ENCODE assay signal across 8 cellular contexts in the genomic region with DNA sequence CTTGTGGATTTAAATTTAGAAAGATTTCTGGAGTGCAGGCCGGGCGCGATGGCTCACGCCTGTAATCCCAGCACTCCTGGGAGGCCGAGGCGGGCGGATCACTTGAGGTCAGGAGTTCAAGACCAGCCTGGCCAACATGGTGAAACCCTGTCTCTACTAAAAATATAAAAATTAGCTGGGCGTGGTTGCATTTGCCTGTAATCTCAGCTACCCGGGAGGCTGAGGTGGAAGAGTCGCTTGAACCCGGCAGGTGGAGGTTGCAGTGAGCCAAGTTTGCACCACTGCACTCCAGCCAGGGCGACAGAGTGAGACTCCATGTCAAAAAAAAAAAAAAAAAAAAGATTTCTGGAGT. TPM values are rescaled to one million over a fixed set of nuclear protein-coding genes. Genes with fewer than 3 reads are reported as not detected.
DNase-seq lines count a peak whose midpoint lies in the region; ATAC-seq and TF ChIP-seq lines count a peak whose summit lies in the region.
"Not testable (repeated sequence)": the region's sequence is repeated elsewhere in the genome, so short reads cannot be mapped to it uniquely, and the experiment has no call there.

No MANE protein-coding gene starts in this region.

- H3K4me1 Mint-ChIP-seq in activated naive CD8-positive, alpha-beta T cell (ENCODE audit: low read depth) = peaks cover 52% of the 10 kb centered on the region
- peaks cover 46 to 55% of the 10 kb centered on the region in 2 donors for H3K4me1 Mint-ChIP-seq in natural killer cell treated with Interleukin-12 subunit alpha and Interleukin-12 subunit beta and Interleukin-15 and Interleukin-18, amount 100 ng/mL, for 72 hours (ENCODE audit: low read depth in 2 of 2)
- peaks cover 59% of the 10 kb centered on the region for H3K4me1 Mint-ChIP-seq in stimulated activated effector memory CD8-positive, alpha-beta T cell treated with anti-CD3 and anti-CD28 coated beads, Interleukin-12 subunit alpha, Interleukin-12 subunit beta, amount 100 ng/mL, for 72 hours

- H3K27ac ChIP-seq in SK-N-MC; iPS-18a (ENCODE audit: low read length): not testable (repeated sequence)

- H3K36me3 Mint-ChIP-seq in activated naive CD8-positive, alpha-beta T cell = peaks cover 10% of the 10 kb centered on the region
- peaks cover 23% of the 10 kb centered on the region for H3K36me3 Mint-ChIP-seq in natural killer cell treated with Interleukin-12 subunit alpha and Interleukin-12 subunit beta and Interleukin-15 and Interleukin-18, amount 100 ng/mL, for 72 hours
- H3K36me3 Mint-ChIP-seq in stimulated activated effector memory CD8-positive, alpha-beta T cell treated with anti-CD3 and anti-CD28 coated beads, Interleukin-12 subunit alpha, Interleukin-12 subunit beta, amount 100 ng/mL, for 72 hours = peaks cover 47% of the 10 kb centered on the region

- H3K4me3 ChIP-seq in AG10803 (ENCODE audit: low read length) (peak overlapping the region; percentile 85), HFF-Myc (replicated peaks; ENCODE audit: low read depth, low read length) (peak overlapping the region; percentile 95), SK-N-MC (peak overlapping the region; percentile 82), endocrine pancreas (ENCODE audit: control insufficient read depth, insufficient read depth, low read length) (peak overlapping the region; percentile 69), iPS-18a (ENCODE audit: low read length) (peak overlapping the region; percentile 84)

- not testable (repeated sequence) for DNase-seq in AG10803 (ENCODE audit: low read depth); HFF-Myc (ENCODE audit: extremely low read depth, low read depth); SK-N-MC (ENCODE audit: low read depth, low spot score); natural killer cell treated with Interleukin-12 subunit alpha and Interleukin-12 subunit beta and Interleukin-15 and Interleukin-18, amount 100 ng/mL, for 72 hours (ENCODE audit: low spot score); stimulated activated effector memory CD8-positive, alpha-beta T cell treated with anti-CD3 and anti-CD28 coated beads, Interleukin-12 subunit alpha, Interleukin-12 subunit beta, amount 100 ng/mL, for 72 hours (ENCODE audit: low spot score in 2 of 2)

- TF ChIP-seq CTCF in AG10803 (conservative IDR thresholded peaks at IDR 0.05; ENCODE audit: low read length); HFF-Myc (IDR thresholded peaks at IDR 0.05; ENCODE audit: low read depth, low read length, missing control alignments): not testable (repeated sequence)

- not testable (repeated sequence) for H3K36me3 ChIP-seq in SK-N-MC (ENCODE audit: insufficient read depth, low read length); endocrine pancreas (ENCODE audit: control insufficient read depth, insufficient read depth, low read length); iPS-18a (ENCODE audit: control insufficient read depth, low read depth, low read length)

- not testable (repeated sequence) for H3K27me3 Mint-ChIP-seq in activated naive CD8-positive, alpha-beta T cell; natural killer cell treated with Interleukin-12 subunit alpha and Interleukin-12 subunit beta and Interleukin-15 and Interleukin-18, amount 100 ng/mL, for 72 hours

- not testable (repeated sequence) for H3K27me3 ChIP-seq in endocrine pancreas (ENCODE audit: control insufficient read depth, insufficient read depth, low read length); iPS-18a (ENCODE audit: control insufficient read depth, insufficient read depth, low read length)

- not testable (repeated sequence) for H3K27ac Mint-ChIP-seq in activated naive CD8-positive, alpha-beta T cell
- peak overlapping the region; percentile 98 for H3K27ac Mint-ChIP-seq in natural killer cell treated with Interleukin-12 subunit alpha and Interleukin-12 subunit beta and Interleukin-15 and Interleukin-18, amount 100 ng/mL, for 72 hours
- H3K27ac Mint-ChIP-seq in stimulated activated effector memory CD8-positive, alpha-beta T cell treated with anti-CD3 and anti-CD28 coated beads, Interleukin-12 subunit alpha, Interleukin-12 subunit beta, amount 100 ng/mL, for 72 hours = peak overlapping the region; percentile 91

- ATAC-seq in natural killer cell treated with Interleukin-12 subunit alpha and Interleukin-12 subunit beta and Interleukin-15 and Interleukin-18, amount 100 ng/mL, for 72 hours; stimulated activated effector memory CD8-positive, alpha-beta T cell treated with anti-CD3 and anti-CD28 coated beads, Interleukin-12 subunit alpha, Interleukin-12 subunit beta, amount 100 ng/mL, for 72 hours: not testable (repeated sequence)

- H3K4me3 Mint-ChIP-seq in activated naive CD8-positive, alpha-beta T cell = peak overlapping the region; percentile 94
- peak overlapping the region; percentile 90 for H3K4me3 Mint-ChIP-seq in natural killer cell treated with Interleukin-12 subunit alpha and Interleukin-12 subunit beta and Interleukin-15 and Interleukin-18, amount 100 ng/mL, for 72 hours
- H3K4me3 Mint-ChIP-seq in stimulated activated effector memory CD8-positive, alpha-beta T cell treated with anti-CD3 and anti-CD28 coated beads, Interleukin-12 subunit alpha, Interleukin-12 subunit beta, amount 100 ng/mL, for 72 hours = peak overlapping the region; percentile 88

- H3K4me1 ChIP-seq in endocrine pancreas (ENCODE audit: control insufficient read depth, insufficient read depth, low read length) = not testable (repeated sequence)
- peaks cover 14% of the 10 kb centered on the region for H3K4me1 ChIP-seq in iPS-18a (ENCODE audit: control insufficient read depth, low read depth, low read length)

- H3K9ac ChIP-seq in SK-N-MC (ENCODE audit: insufficient read length) (peak overlapping the region; percentile 99), iPS-18a (ENCODE audit: low read length) (peak overlapping the region; percentile 93)
- H3K9ac ChIP-seq in endocrine pancreas (ENCODE audit: control insufficient read depth, insufficient read depth, low read length) = not testable (repeated sequence)

- not testable (repeated sequence) for H3K9me3 ChIP-seq in SK-N-MC (ENCODE audit: low read depth, low read length); endocrine pancreas (ENCODE audit: control insufficient read depth, low read length); iPS-18a (ENCODE audit: control insufficient read depth, low read depth, low read length)

- not testable (repeated sequence) for H3K9me3 Mint-ChIP-seq in activated naive CD8-positive, alpha-beta T cell (ENCODE audit: low read depth); natural killer cell treated with Interleukin-12 subunit alpha and Interleukin-12 subunit beta and Interleukin-15 and Interleukin-18, amount 100 ng/mL, for 72 hours; stimulated activated effector memory CD8-positive, alpha-beta T cell treated with anti-CD3 and anti-CD28 coated beads, Interleukin-12 subunit alpha, Interleukin-12 subunit beta, amount 100 ng/mL, for 72 hours

RNA-seq across cellular contexts. Expression of a gene that starts 1.5 kb away (rescaled TPM):
- 100 to 1,000 TPM in 1 of 2 donors, 10 to 100 TPM in 1; 86.3 to 114 TPM for total RNA-seq in natural killer cell treated with Interleukin-12 subunit alpha and Interleukin-12 subunit beta and Interleukin-15 and Interleukin-18, amount 100 ng/mL, for 72 hours

RNA-seq across cellular contexts. Expression of a gene that starts 17.8 kb away (rescaled TPM):
- 1 to 10 TPM in 1 of 2 donors, under 1 TPM in 1; 0.50 to 1.4 TPM for total RNA-seq in natural killer cell treated with Interleukin-12 subunit alpha and Interleukin-12 subunit beta and Interleukin-15 and Interleukin-18, amount 100 ng/mL, for 72 hours
